In genomic region chr15:101168463-101168824, GRCh38 we compare ENCODE assay signal across 9 cellular contexts.
A peak's percentile ranks its signal among the peaks of the same experiment; 100 is the strongest.
DNase-seq lines count a peak whose midpoint lies in the region; ATAC-seq and TF ChIP-seq lines count a peak whose summit lies in the region.
"Had no signal": no experiment of that assay in that cellular context is flagged by ENCODE, and none has a peak within 500 bp of the region (broad histone marks: within the 10 kb centered on the region; RNA-seq: fewer than 3 reads in every experiment).

No MANE protein-coding gene starts in this region.

- peaks cover 37% of the 10 kb centered on the region for H3K9me3 Mint-ChIP-seq in activated naive CD4-positive, alpha-beta T cell treated with anti-CD3 and anti-CD28 coated beads, Interleukin-2, amount 10 ng/mL, durations not matched to agents 7 days and 5 days
- H3K9me3 Mint-ChIP-seq in MCF 10A (ENCODE audit: unreplicated experiment) (peaks cover 6% of the 10 kb centered on the region), endodermal cell (peaks cover 37% of the 10 kb centered on the region)

- H3K4me3 ChIP-seq in lung (no peak overlapping the region), vagina (peak overlapping the region in 1 of 2 donors; percentile 36), endodermal cell (ENCODE audit: low read length) (no peak overlapping the region)

- H3K36me3 Mint-ChIP-seq in activated naive CD4-positive, alpha-beta T cell treated with anti-CD3 and anti-CD28 coated beads, Interleukin-2, amount 10 ng/mL, durations not matched to agents 7 days and 5 days, result peaks cover 41% of the 10 kb centered on the region
- peaks cover 10% of the 10 kb centered on the region for H3K36me3 Mint-ChIP-seq in MCF 10A (ENCODE audit: insufficient read depth, unreplicated experiment)
- H3K36me3 Mint-ChIP-seq in endodermal cell (ENCODE audit: low read depth), result peaks cover 5% of the 10 kb centered on the region

- H3K27ac ChIP-seq in lung (ENCODE audit: low read depth in 1 of 2, low read length in 1 of 2) (peak overlapping the region; percentile 30 to 97), vagina (peak overlapping the region; percentile 82), endodermal cell (ENCODE audit: low read depth, low read length) (no peak overlapping the region)

- H3K9ac ChIP-seq in endodermal cell (ENCODE audit: extremely low read depth, low read length, poor library complexity, severe bottlenecking), result no peak overlapping the region

- CTCF ChIA-PET in activated naive CD4-positive, alpha-beta T cell treated with anti-CD3 and anti-CD28 coated beads, Interleukin-2, amount 10 ng/mL, durations not matched to agents 7 days and 5 days (lab: Charles Lee), result interaction anchor here (1.1 to 1.5 kb wide), 3 partner anchors 9 to 80 kb away, joined by 3 to 6 read pairs (median 3); no protein-coding TSS in a partner anchor
- CTCF ChIA-PET in MCF 10A (lab: Yijun Ruan, JAX), result interaction anchor here (1.8 kb wide), 1 partner anchor 15 kb away, joined by 4 read pairs; no protein-coding TSS in a partner anchor

- POLR2A ChIA-PET in MCF 10A (lab: Yijun Ruan, JAX), result interaction anchor here (0.8 kb wide), 1 partner anchor 26 kb away, joined by 3 read pairs; no protein-coding TSS in a partner anchor

- H3K4me1 ChIP-seq in lung (ENCODE audit: control insufficient read depth in 2 of 2, insufficient read depth in 2 of 2, low read length in 2 of 2) (peaks cover 0 to 32% of the 10 kb centered on the region in 2 donors), vagina (peaks cover 67% of the 10 kb centered on the region), endodermal cell (ENCODE audit: control insufficient read depth, insufficient read depth, low read length) (no peaks in the 10 kb centered on the region)

- H3K36me3 ChIP-seq in lung (ENCODE audit: control insufficient read depth in 2 of 2, insufficient read depth in 2 of 2, low read length in 2 of 2) (no peaks in the 10 kb centered on the region), vagina (peaks cover 0 to 6% of the 10 kb centered on the region in 2 donors), endodermal cell (ENCODE audit: control insufficient read depth, insufficient read depth, low read length) (no peaks in the 10 kb centered on the region)

- H3K4me1 Mint-ChIP-seq in activated naive CD4-positive, alpha-beta T cell treated with anti-CD3 and anti-CD28 coated beads, Interleukin-2, amount 10 ng/mL, durations not matched to agents 7 days and 5 days, result peaks cover 44% of the 10 kb centered on the region
- peaks cover 22% of the 10 kb centered on the region for H3K4me1 Mint-ChIP-seq in MCF 10A (ENCODE audit: insufficient read depth, unreplicated experiment)
- H3K4me1 Mint-ChIP-seq in endodermal cell, result peaks cover 5% of the 10 kb centered on the region

- TF ChIP-seq CTCF in MCF 10A (IDR thresholded peaks at IDR 0.05; ENCODE audit: unreplicated experiment) (no peak), lung (IDR thresholded peaks at IDR 0.05; ENCODE audit: control extremely low read depth, extremely low read depth) (no peak), vagina (IDR thresholded peaks at IDR 0.05) (no peak), endodermal cell (conservative IDR thresholded peaks at IDR 0.05) (no peak)

- TF ChIP-seq POLR2A in vagina (IDR thresholded peaks at IDR 0.05), result no peak

- WGBS in lung, 2 donors, result 13 to 17% methylated on average over 1 of the region's 1 CpG
- 91 to 100% methylated on average over 1 of the region's 1 CpG for WGBS in endodermal cell (ENCODE audit: insufficient coverage in 1 of 2, insufficient read length in 1 of 2), 2 experiments

- peak overlapping the region; percentile 55 for H3K4me3 Mint-ChIP-seq in activated naive CD4-positive, alpha-beta T cell treated with anti-CD3 and anti-CD28 coated beads, Interleukin-2, amount 10 ng/mL, durations not matched to agents 7 days and 5 days
- H3K4me3 Mint-ChIP-seq in MCF 10A (ENCODE audit: unreplicated experiment) (peak overlapping the region; percentile 26), endodermal cell (no peak overlapping the region)
- H3K4me3 Mint-ChIP-seq: nephron had no signal

- BruUV-seq in MCF 10A (replicated peaks; lab: Mats Ljungman, UMichigan), result no TSS peak

- H3K9me3 ChIP-seq in lung (ENCODE audit: control insufficient read depth in 2 of 2, insufficient read depth in 1 of 2, low read length in 1 of 2), result peaks cover 3 to 5% of the 10 kb centered on the region in 2 donors
- H3K9me3 ChIP-seq in vagina, result peaks cover 10% of the 10 kb centered on the region
- peaks cover 31% of the 10 kb centered on the region for H3K9me3 ChIP-seq in endodermal cell (ENCODE audit: control insufficient read depth, low read length)

- intact Hi-C loops in MCF 10A (cut with micrococcal nuclease), result no loop called here
- intact Hi-C loops in vagina (cut with DNase I), result loop anchor here (5.0 kb wide), 1 partner anchor 46 kb away; no protein-coding TSS in a partner anchor

- no peak for DNase-seq in activated naive CD4-positive, alpha-beta T cell treated with anti-CD3 and anti-CD28 coated beads, Interleukin-2, amount 10 ng/mL, durations not matched to agents 7 days and 5 days
- DNase-seq in activated naive CD4-positive, alpha-beta T cell treated with anti-CD3 and anti-CD28 coated beads, Interleukin-2, amount 50 U/mL, for 16 hours, result no peak
- DNase-seq in MCF 10A (ENCODE audit: unreplicated experiment) (no peak), lung (ENCODE audit: low spot score) (no peak), vagina (ENCODE audit: extremely low spot score in 2 of 2) (no peak), endodermal cell (no peak)
- DNase-seq in activated T-cell treated with anti-CD3 and anti-CD28 coated beads, Interleukin-2, amount 50 U/mL, for 48 hours, result no peak

- H3K27me3 ChIP-seq in lung (ENCODE audit: control insufficient read depth, insufficient read depth) (no peaks in the 10 kb centered on the region), vagina (no peaks in the 10 kb centered on the region), endodermal cell (ENCODE audit: control insufficient read depth, insufficient read depth, low read length, poor library complexity, severe bottlenecking) (no peaks in the 10 kb centered on the region)

- ATAC-seq in lung (ENCODE audit: insufficient read depth, low FRiP score) (peak; percentile 25), HG03045 (IDR thresholded peaks at IDR 0.05; ENCODE audit: unreplicated experiment) (no peak)

- peak overlapping the region; percentile 97 for H3K27ac Mint-ChIP-seq in activated naive CD4-positive, alpha-beta T cell treated with anti-CD3 and anti-CD28 coated beads, Interleukin-2, amount 10 ng/mL, durations not matched to agents 7 days and 5 days
- peak overlapping the region; percentile 94 for H3K27ac Mint-ChIP-seq in MCF 10A (ENCODE audit: low read depth, unreplicated experiment)
- H3K27ac Mint-ChIP-seq in endodermal cell, result no peak overlapping the region

- H3K27me3 Mint-ChIP-seq in activated naive CD4-positive, alpha-beta T cell treated with anti-CD3 and anti-CD28 coated beads, Interleukin-2, amount 10 ng/mL, durations not matched to agents 7 days and 5 days, result no peaks in the 10 kb centered on the region
- H3K27me3 Mint-ChIP-seq in MCF 10A (ENCODE audit: insufficient read depth, unreplicated experiment), result no peaks in the 10 kb centered on the region
- H3K27me3 Mint-ChIP-seq in endodermal cell (ENCODE audit: insufficient read depth), result no peaks in the 10 kb centered on the region
